25 cellular contexts compared by ENCODE assay signal in the genomic region with DNA sequence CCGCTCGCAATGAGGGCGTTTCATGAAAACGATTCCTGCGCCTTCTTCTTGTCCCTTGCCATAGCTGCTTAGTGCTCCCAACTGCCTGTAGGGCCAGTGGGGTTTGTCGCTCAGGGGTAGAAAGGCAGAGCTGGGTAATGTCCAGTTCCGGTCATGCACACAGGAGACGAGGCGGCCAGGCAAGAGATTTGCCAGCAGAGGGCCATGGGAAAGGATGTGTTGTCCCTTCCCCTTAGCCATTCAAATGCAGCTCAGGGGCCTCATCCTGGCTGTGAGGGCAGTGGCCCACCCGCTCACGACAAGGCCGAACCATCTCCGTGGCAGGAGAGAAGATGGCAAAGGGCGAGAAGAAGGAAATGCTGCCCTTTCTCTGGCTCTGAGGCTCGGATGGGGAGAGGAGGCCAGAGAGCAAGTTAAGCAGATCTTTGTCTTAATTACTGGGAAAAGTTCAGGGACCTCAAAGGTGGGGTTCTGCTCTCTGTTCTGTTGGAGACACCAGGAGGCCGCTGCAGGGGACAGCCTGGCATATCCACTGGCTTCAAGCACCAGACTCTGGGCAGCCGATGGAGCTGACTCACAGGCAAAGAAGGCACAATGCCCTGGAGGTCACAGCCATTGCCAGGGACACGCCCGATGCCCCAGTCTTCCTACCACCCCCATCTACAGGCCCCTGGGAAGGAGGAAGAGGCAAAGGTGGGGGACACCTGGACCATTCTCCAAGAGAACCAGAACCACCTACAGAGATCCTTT.
"Had no signal": no experiment of that assay in that cellular context is flagged by ENCODE, and none has a peak within 500 bp of the region (broad histone marks: within the 10 kb centered on the region; RNA-seq: fewer than 3 reads in every experiment).

No MANE protein-coding gene starts in this region.

- H3K27me3 ChIP-seq: brain microvascular endothelial cell, left lung, tibial nerve had no signal

- H3K27ac ChIP-seq: brain microvascular endothelial cell, esophagus muscularis mucosa, heart right ventricle, left lung, parathyroid adenoma, psoas muscle, tibial nerve, VCaP had no signal

- H3K9me3 Mint-ChIP-seq: activated naive CD4-positive, alpha-beta T cell treated with anti-CD3 and anti-CD28 coated beads for 36 hours; activated naive CD8-positive, alpha-beta T cell treated with anti-CD3 and anti-CD28 coated beads for 36 hours had no signal

- H3K36me3 ChIP-seq: brain microvascular endothelial cell, esophagus muscularis mucosa, heart right ventricle, left lung, tibial nerve had no signal

- H3K9ac ChIP-seq: parathyroid adenoma had no signal

- H3K4me1 ChIP-seq: parathyroid adenoma, psoas muscle had no signal

- H3K4me3 ChIP-seq: esophagus muscularis mucosa, heart right ventricle, left lung, lung, mucosa of descending colon, psoas muscle, tibial nerve had no signal

- H3K27ac Mint-ChIP-seq: activated naive CD4-positive, alpha-beta T cell treated with anti-CD3 and anti-CD28 coated beads for 36 hours; activated naive CD8-positive, alpha-beta T cell treated with anti-CD3 and anti-CD28 coated beads for 36 hours; activated T-helper 1 cell treated with anti-CD3 and anti-CD28 coated beads, Interleukin-12 subunit alpha, Interleukin-12 subunit beta, Interleukin-2, Interleukin-4 antibody, amounts not matched to agents 30 ng/mL and 10 ng/mL and 1 ng/mL, durations not matched to agents 14 hours and 24 hours and 36 hours had no signal

- H3K9me3 ChIP-seq: esophagus muscularis mucosa, heart right ventricle, left lung, mucosa of descending colon, psoas muscle, tibial nerve had no signal

- DNase-seq: activated CD4-positive, alpha-beta T cell treated with anti-CD3 and anti-CD28 coated beads for 48 hours; activated CD4-positive, alpha-beta T cell treated with anti-CD3 and anti-CD28 coated beads, Interleukin-2, amount 50 U/mL, for 48 hours; activated CD8-positive, alpha-beta memory T cell treated with anti-CD3 and anti-CD28 coated beads for 24 hours; activated effector memory CD4-positive, alpha-beta T cell treated with anti-CD3 and anti-CD28 coated beads, Interleukin-2, amount 50 U/mL, for 16 hours; activated naive CD4-positive, alpha-beta T cell treated with anti-CD3 and anti-CD28 coated beads for 36 hours; activated naive CD8-positive, alpha-beta T cell treated with anti-CD3 and anti-CD28 coated beads for 36 hours; brain microvascular endothelial cell; central memory CD4-positive, alpha-beta T cell; foreskin melanocyte; heart right ventricle; left lung; mucosa of descending colon; occipital lobe; psoas muscle; stimulated activated CD4-positive, alpha-beta T cell treated with anti-CD3 and anti-CD28 coated beads, Interleukin-15, amount 100 ng/mL, for 24 hours; stimulated activated CD4-positive, alpha-beta T cell treated with anti-CD3 and anti-CD28 coated beads, Interleukin-2, amount 100 ng/mL, for 24 hours; stimulated activated naive CD4-positive, alpha-beta T cell; T-helper 9 cell had no signal

- ATAC-seq: activated CD4-positive, CD25-positive, alpha-beta regulatory T cell treated with anti-CD3 and anti-CD28 coated beads, Interleukin-2, amount 50 U/mL, for 24 hours; left lung; mucosa of descending colon; psoas muscle had no signal

- H3K4me3 Mint-ChIP-seq: activated naive CD4-positive, alpha-beta T cell treated with anti-CD3 and anti-CD28 coated beads for 36 hours; activated naive CD8-positive, alpha-beta T cell treated with anti-CD3 and anti-CD28 coated beads for 36 hours; activated T-helper 1 cell treated with anti-CD3 and anti-CD28 coated beads, Interleukin-12 subunit alpha, Interleukin-12 subunit beta, Interleukin-2, Interleukin-4 antibody, amounts not matched to agents 30 ng/mL and 10 ng/mL and 1 ng/mL, durations not matched to agents 14 hours and 24 hours and 36 hours had no signal

- H3K36me3 Mint-ChIP-seq: activated naive CD8-positive, alpha-beta T cell treated with anti-CD3 and anti-CD28 coated beads for 36 hours had no signal
